28 cellular contexts compared by ENCODE assay signal in the genomic region with DNA sequence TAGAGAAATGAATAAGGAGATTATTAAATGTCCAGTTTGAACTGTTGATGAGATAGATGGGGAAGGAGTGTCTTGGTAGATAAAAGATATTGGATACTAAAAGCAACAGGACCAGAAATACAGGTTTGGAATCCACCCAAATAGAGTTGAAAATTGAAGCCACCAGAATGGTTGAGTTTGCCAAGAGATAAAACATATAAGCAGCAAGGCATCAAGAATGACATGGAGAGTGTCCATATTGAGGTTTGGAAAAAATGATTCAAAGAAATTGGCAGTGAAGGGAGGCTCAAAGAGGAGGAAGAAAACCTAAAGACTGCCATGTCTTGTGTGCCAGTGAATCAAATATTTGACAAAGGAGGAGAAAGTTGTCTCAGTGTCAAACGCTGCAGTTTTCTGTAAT. TPM values are rescaled to one million over a fixed set of nuclear protein-coding genes. Genes with fewer than 3 reads are reported as not detected.
DNase-seq lines count a peak whose midpoint lies in the region; ATAC-seq and TF ChIP-seq lines count a peak whose summit lies in the region.
"Had no signal": no experiment of that assay in that cellular context is flagged by ENCODE, and none has a peak within 500 bp of the region (broad histone marks: within the 10 kb centered on the region; RNA-seq: fewer than 3 reads in every experiment).

No MANE protein-coding gene starts in this region.

- no peaks in the 10 kb centered on the region for H4K20me1 ChIP-seq in osteoblast (ENCODE audit: insufficient read depth, low read length)

- H3K9me3 Mint-ChIP-seq in Caco-2 (ENCODE audit: unreplicated experiment): peaks cover 15% of the 10 kb centered on the region
- H3K9me3 Mint-ChIP-seq: CD8-positive, alpha-beta memory T cell had no signal

- H3K4me3 Mint-ChIP-seq in Caco-2 (ENCODE audit: unreplicated experiment): peak overlapping the region; percentile 11
- H3K4me3 Mint-ChIP-seq: B cell; CD8-positive, alpha-beta memory T cell had no signal

- H3K27me3 ChIP-seq in Caco-2 (replicated peaks; ENCODE audit: control insufficient read depth, insufficient read depth, low read length) (no peaks in the 10 kb centered on the region), osteoblast (ENCODE audit: insufficient read depth, low read length) (no peaks in the 10 kb centered on the region)

- H3K27ac ChIP-seq in osteoblast (ENCODE audit: low read depth, low read length): no peak overlapping the region
- H3K27ac ChIP-seq: C4-2B had no signal

- H3K4me3 ChIP-seq in Caco-2 (ENCODE audit: low read depth, low read length) (no peak overlapping the region), fibroblast of the aortic adventitia (ENCODE audit: low read depth, low read length) (no peak overlapping the region), osteoblast (ENCODE audit: insufficient read depth, low read length) (no peak overlapping the region)

- no peak for DNase-seq in Caco-2
- DNase-seq in HT-29 (ENCODE audit: low spot score): peak; percentile 32
- DNase-seq in fibroblast of the aortic adventitia (ENCODE audit: low read depth): peak; percentile 52
- no peak for DNase-seq in osteoblast (ENCODE audit: insufficient read length, low spot score, missing footprints)
- DNase-seq in activated naive CD4-positive, alpha-beta T cell treated with anti-CD3 and anti-CD28 coated beads, Interleukin-2, amount 50 U/mL, for 16 hours: no peak
- no peak for DNase-seq in NCI-H2081 treated with DMSO at 0.1 percent for 48 hours (lab: John Stamatoyannopoulos, UW)
- DNase-seq: CD8-positive, alpha-beta memory T cell; DMS153; IMR-90; KG1; MM.1S; NCI-H2029; NCI-H2171; NCI-H345; NCI-H510A treated with DMSO at 0.1 percent for 48 hours; NCI-H774; NK-92 treated with Interleukin-12 subunit alpha and Interleukin-12 subunit beta, amount 100 ng/mL, for 24 hours; Right ventricle myocardium superior; RPMI8226 had no signal

- BruUV-seq in Caco-2 (replicated peaks; lab: Mats Ljungman, UMichigan): no TSS peak

- TF ChIP-seq CTCF in Caco-2 (IDR thresholded peaks at IDR 0.05; ENCODE audit: insufficient read depth in 1 of 2, low read depth in 1 of 2, low read length in 1 of 2, severe bottlenecking in 1 of 2, unreplicated experiment in 1 of 2) (no peak), fibroblast of the aortic adventitia (IDR thresholded peaks at IDR 0.05; ENCODE audit: insufficient read depth, low read length) (no peak), osteoblast (IDR thresholded peaks at IDR 0.05; ENCODE audit: extremely low read depth, low read depth, low read length) (no peak)

- H3K4me1 ChIP-seq in Caco-2 (peaks cover 77% of the 10 kb centered on the region), osteoblast (ENCODE audit: insufficient read depth, low read length) (peaks cover 55% of the 10 kb centered on the region)

- no peak overlapping the region for H3K4me2 ChIP-seq in osteoblast (ENCODE audit: insufficient read depth, low read length)

- H3K27me3 Mint-ChIP-seq in Caco-2 (ENCODE audit: insufficient read depth, unreplicated experiment): no peaks in the 10 kb centered on the region

- no peak for ATAC-seq in HG03565 (IDR thresholded peaks at IDR 0.05; ENCODE audit: unreplicated experiment)
- ATAC-seq: HCT116 had no signal

- H3K9me3 ChIP-seq in Caco-2 (no peaks in the 10 kb centered on the region), osteoblast (ENCODE audit: low read depth, low read length) (no peaks in the 10 kb centered on the region)

- H2AFZ ChIP-seq in osteoblast (ENCODE audit: low read length): peak overlapping the region; percentile 38

- H3K79me2 ChIP-seq in osteoblast (ENCODE audit: insufficient read depth, low read length): no peaks in the 10 kb centered on the region

- CTCF ChIA-PET in Caco-2 (lab: Charles Lee): no interaction called here

- H3K27ac Mint-ChIP-seq in Caco-2 (ENCODE audit: unreplicated experiment): peak overlapping the region; percentile 60
- H3K27ac Mint-ChIP-seq: B cell had no signal

- peaks cover 32% of the 10 kb centered on the region for H3K4me1 Mint-ChIP-seq in Caco-2 (ENCODE audit: low read depth, unreplicated experiment)
- H3K4me1 Mint-ChIP-seq: B cell; CD8-positive, alpha-beta memory T cell had no signal

- H3K36me3 Mint-ChIP-seq in Caco-2 (ENCODE audit: insufficient read depth, unreplicated experiment): no peaks in the 10 kb centered on the region
- H3K36me3 Mint-ChIP-seq: CD8-positive, alpha-beta memory T cell had no signal

- H3K36me3 ChIP-seq in Caco-2 (ENCODE audit: control insufficient read depth, insufficient read depth, low read length) (no peaks in the 10 kb centered on the region), osteoblast (ENCODE audit: insufficient read depth, low read length) (no peaks in the 10 kb centered on the region)

- intact Hi-C loops in Caco-2 (cut with micrococcal nuclease; ENCODE audit: unreplicated experiment): no loop called here

- POLR2A ChIA-PET in Caco-2 (lab: Charles Lee): no interaction called here

RNA-seq across cellular contexts. Expression of gene CFAP69, which starts 24.2 kb away (rescaled TPM):
- 4.8 and 7.4 TPM in 2 replicates for total RNA-seq in Caco-2 (2022)
- 5.4 and 9.2 TPM in 2 replicates for total RNA-seq in HT-29 (2014; rRNA removed; shearing (Covaris generic))
- total RNA-seq in fibroblast of the aortic adventitia (ENCODE audit: low replicate concordance): 3.2 and 6.4 TPM in 2 replicates
- total RNA-seq in osteoblast: 5.4 and 8.8 TPM in 2 replicates
- total RNA-seq: T-helper 1 cell treated with Interleukin-12 subunit alpha and Interleukin-12 subunit beta and Interleukin-4 antibody, amounts not matched to agents 30 ng/mL and 1 ng/mL, for 36 hours had no signal

RNA-seq across cellular contexts. Expression of gene FAM237B, which starts 51.9 kb away (rescaled TPM):
- not detected in 2 replicates for total RNA-seq in Caco-2 (2022)
- total RNA-seq in HT-29 (2014; rRNA removed; shearing (Covaris generic)): not detected in 2 replicates
- total RNA-seq in fibroblast of the aortic adventitia (ENCODE audit: low replicate concordance): not detected in 2 replicates
- total RNA-seq in osteoblast: not detected in 2 replicates
- total RNA-seq: B cell; CD8-positive, alpha-beta memory T cell; Daoy; G401; H4; IMR-90; Right ventricle myocardium superior; SK-MEL-5; T-helper 1 cell treated with Interleukin-12 subunit alpha and Interleukin-12 subunit beta and Interleukin-4 antibody, amounts not matched to agents 30 ng/mL and 1 ng/mL, for 36 hours had no signal

RNA-seq across cellular contexts. Expression of gene STEAP2, which starts 57.6 kb away (rescaled TPM):
- total RNA-seq in Caco-2 (2022) (12.7 and 13.5 TPM in 2 replicates), fibroblast of the aortic adventitia (ENCODE audit: low replicate concordance) (16.0 and 28.4 TPM in 2 replicates), osteoblast (9.8 and 18.6 TPM in 2 replicates)
- total RNA-seq in HT-29 (2014; rRNA removed; shearing (Covaris generic)): 8.2 and 13.8 TPM in 2 replicates
- total RNA-seq: B cell; CD8-positive, alpha-beta memory T cell had no signal

Comparison
In these comparisons a context has a peak if more than half of its experiments do, and no peak if none do; other contexts are left out.
1. DNase-seq: peak in HT-29 (single experiment) and fibroblast of the aortic adventitia (single experiment); none in Caco-2 (0 of 2), osteoblast (single experiment), activated naive CD4-positive, alpha-beta T cell treated with anti-CD3 and anti-CD28 coated beads, Interleukin-2, amount 50 U/mL, for 16 hours (single experiment) and NCI-H2081 treated with DMSO at 0.1 percent for 48 hours (single experiment).